ENCODE assay signal across 18 cellular contexts in genomic region chr22:40912987-40913386, GRCh38. TPM values are rescaled to one million over a fixed set of nuclear protein-coding genes. Genes with fewer than 3 reads are reported as not detected.
"Had no signal": no experiment of that assay in that cellular context is flagged by ENCODE, and none has a peak within 500 bp of the region (broad histone marks: within the 10 kb centered on the region; RNA-seq: fewer than 3 reads in every experiment).

No MANE protein-coding gene starts in this region.

RNA-seq across cellular contexts. Expression of gene DNAJB7, which starts 51.1 kb away (rescaled TPM):
- total RNA-seq: dermis microvascular lymphatic vessel endothelial cell; endodermal cell; esophagus mucosa; esophagus squamous epithelium; gastrocnemius medialis; glomerular endothelial cell; heart right ventricle; kidney epithelial cell; left cardiac atrium; left lung; left ventricle myocardium superior; lower leg skin; lower lobe of right lung; lung microvascular endothelial cell; mononuclear cell; mucosa of gallbladder; naive thymus-derived CD4-positive, alpha-beta T cell had no signal
- polyA plus RNA-seq: heart right ventricle, keratinocyte had no signal
